Comparison of ENCODE assay signal across 16 cellular contexts in the genomic region with DNA sequence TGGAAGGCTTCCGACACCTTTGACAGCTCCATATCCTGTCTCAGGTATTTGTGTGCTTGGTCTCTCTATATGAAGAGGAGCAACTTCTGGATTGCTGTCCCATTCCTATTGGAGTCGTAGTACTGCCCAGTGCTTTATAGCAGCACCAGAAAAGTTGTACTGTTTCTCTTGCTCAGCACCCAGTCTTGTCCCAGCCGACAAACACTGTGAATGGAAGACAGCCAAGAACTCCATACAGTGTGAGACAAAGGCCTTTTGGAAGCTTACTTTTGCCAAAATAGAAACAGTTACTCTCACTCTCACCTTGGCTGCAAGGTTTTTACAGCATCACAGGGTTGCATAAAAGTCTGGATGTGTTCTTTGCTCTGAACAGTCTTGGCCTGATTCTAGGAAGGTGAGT.
DNase-seq lines count a peak whose midpoint lies in the region; ATAC-seq and TF ChIP-seq lines count a peak whose summit lies in the region.
"Had no signal": no experiment of that assay in that cellular context is flagged by ENCODE, and none has a peak within 500 bp of the region (broad histone marks: within the 10 kb centered on the region; RNA-seq: fewer than 3 reads in every experiment).

No MANE protein-coding gene starts in this region.

- TF ChIP-seq POLR2A in breast epithelium (IDR thresholded peaks at IDR 0.05): no peak

- H3K27me3 ChIP-seq in MM.1S (replicated peaks; ENCODE audit: insufficient read depth, low read length): no peaks in the 10 kb centered on the region
- no peaks in the 10 kb centered on the region for H3K27me3 ChIP-seq in breast epithelium
- H3K27me3 ChIP-seq in heart right ventricle: no peaks in the 10 kb centered on the region
- H3K27me3 ChIP-seq in A673 (replicated peaks; ENCODE audit: insufficient read depth, low read depth, low read length, poor library complexity): no peaks in the 10 kb centered on the region
- H3K27me3 ChIP-seq: BLaER1 had no signal

- no peaks in the 10 kb centered on the region for H3K9me2 ChIP-seq in MM.1S (replicated peaks; ENCODE audit: insufficient read depth, low read length)

- no peak overlapping the region for H3K9ac ChIP-seq in MM.1S (ENCODE audit: low read length)
- H3K9ac ChIP-seq: BLaER1 had no signal

- H3K4me3 ChIP-seq in MM.1S (ENCODE audit: low read length) (no peak overlapping the region), breast epithelium (no peak overlapping the region), heart right ventricle (no peak overlapping the region), A673 (ENCODE audit: low read depth, low read length, poor library complexity, severe bottlenecking) (no peak overlapping the region)
- H3K4me3 ChIP-seq: BLaER1, HAP-1 had no signal

- H3K27ac ChIP-seq in MM.1S (ENCODE audit: low read length) (peak overlapping the region; percentile 16; the same call in 1 of the 2 replicates), breast epithelium (peak overlapping the region; percentile 1 to 20), heart right ventricle (peak overlapping the region in 7 of 10 donors; percentile 2 to 73 (median 54)), A673 (ENCODE audit: low read depth, low read length, poor library complexity, severe bottlenecking) (no peak overlapping the region)
- H3K27ac ChIP-seq: BLaER1 had no signal

- CTCF ChIA-PET in A673 (lab: Charles Lee): no interaction called here

- H3K4me1 ChIP-seq in MM.1S (ENCODE audit: low read length) (peaks cover 15% of the 10 kb centered on the region), breast epithelium (peaks cover 0 to 7% of the 10 kb centered on the region in 2 donors), heart right ventricle (peaks cover 0 to 25% (median 18%) of the 10 kb centered on the region in 9 donors), A673 (ENCODE audit: insufficient read depth, low read length, poor library complexity, severe bottlenecking) (peaks cover 17% of the 10 kb centered on the region)
- H3K4me1 ChIP-seq: BLaER1 had no signal

- DNase-seq in MM.1S: no peak
- DNase-seq in breast epithelium (ENCODE audit: low spot score in 2 of 2): no peak
- no peak for DNase-seq in heart right ventricle
- peak; percentile 70 for DNase-seq in putamen (ENCODE audit: low spot score)
- DNase-seq in A673 (ENCODE audit: low spot score): no peak
- no peak for DNase-seq in middle frontal gyrus (ENCODE audit: extremely low spot score, low spot score)
- DNase-seq: activated effector memory CD4-positive, alpha-beta T cell treated with Interleukin-2 at 50 U/mL for 16 hours; DMS53; effector CD4-positive, alpha-beta T cell; KBM-7; NCI-H1436; occipital lobe had no signal

- BruUV-seq in A673 (replicated peaks; lab: Mats Ljungman, UMichigan): no TSS peak

- H3K36me3 ChIP-seq in MM.1S (replicated peaks; ENCODE audit: insufficient read depth, low read length) (no peaks in the 10 kb centered on the region), breast epithelium (no peaks in the 10 kb centered on the region), heart right ventricle (no peaks in the 10 kb centered on the region), A673 (ENCODE audit: insufficient read depth, low read length, poor library complexity, severe bottlenecking) (no peaks in the 10 kb centered on the region)
- H3K36me3 ChIP-seq: HAP-1 had no signal

- WGBS in heart right ventricle, 2 donors: 53 to 58% methylated on average over 3 of the region's 3 CpGs

- H4K20me1 ChIP-seq in MM.1S (ENCODE audit: insufficient read depth, low read length): no peaks in the 10 kb centered on the region
- H4K20me1 ChIP-seq: BLaER1 had no signal

- H2AFZ ChIP-seq in MM.1S (ENCODE audit: low read length): no peak overlapping the region

- POLR2A ChIA-PET in A673 (lab: Charles Lee; ENCODE audit: low non-redundant PET): no interaction called here

- no peaks in the 10 kb centered on the region for H3K9me3 ChIP-seq in MM.1S (replicated peaks; ENCODE audit: insufficient read depth, low read length)
- no peaks in the 10 kb centered on the region for H3K9me3 ChIP-seq in breast epithelium
- no peaks in the 10 kb centered on the region for H3K9me3 ChIP-seq in heart right ventricle
- H3K9me3 ChIP-seq in A673 (ENCODE audit: low read depth, low read length, poor library complexity, severe bottlenecking): no peaks in the 10 kb centered on the region
- H3K9me3 ChIP-seq: BLaER1, HAP-1 had no signal

- intact Hi-C loops in breast epithelium (cut with DNase I; ENCODE audit: low total_unique reads): no loop called here
- intact Hi-C loops in heart right ventricle (cut with DNase I): no loop called here
- intact Hi-C loops in A673 (cut with micrococcal nuclease; ENCODE audit: unreplicated experiment): no loop called here

- H3F3A ChIP-seq in MM.1S (ENCODE audit: insufficient read depth, low read length): no peaks in the 10 kb centered on the region

- peak; percentile 32 to 74 (median 48) for ATAC-seq in heart right ventricle
- ATAC-seq in GM18502 (IDR thresholded peaks at IDR 0.05; ENCODE audit: poor library complexity, unreplicated experiment): no peak
- no peak for ATAC-seq in HG03354 (IDR thresholded peaks at IDR 0.05; ENCODE audit: poor library complexity, severe bottlenecking, unreplicated experiment)

- H3K79me2 ChIP-seq in MM.1S (ENCODE audit: low read length): no peaks in the 10 kb centered on the region

- H3K4me2 ChIP-seq in MM.1S (ENCODE audit: low read depth, low read length): no peak overlapping the region
- H3K4me2 ChIP-seq: BLaER1 had no signal

- no peak for TF ChIP-seq CTCF in MM.1S (IDR thresholded peaks at IDR 0.05; ENCODE audit: low read length)
- TF ChIP-seq CTCF in breast epithelium (IDR thresholded peaks at IDR 0.05): no peak
- TF ChIP-seq CTCF in heart right ventricle (IDR thresholded peaks at IDR 0.05): no peak
- no peak for TF ChIP-seq CTCF in A673 (conservative IDR thresholded peaks at IDR 0.05; ENCODE audit: low read depth, low read length)

Comparison
In these comparisons a context has a peak if more than half of its experiments do, and no peak if none do; other contexts are left out.
1. ATAC-seq: peak in heart right ventricle (8 of 8); none in GM18502 (single experiment) and HG03354 (single experiment).